ENCODE assay signal across 31 cellular contexts in the genomic region with DNA sequence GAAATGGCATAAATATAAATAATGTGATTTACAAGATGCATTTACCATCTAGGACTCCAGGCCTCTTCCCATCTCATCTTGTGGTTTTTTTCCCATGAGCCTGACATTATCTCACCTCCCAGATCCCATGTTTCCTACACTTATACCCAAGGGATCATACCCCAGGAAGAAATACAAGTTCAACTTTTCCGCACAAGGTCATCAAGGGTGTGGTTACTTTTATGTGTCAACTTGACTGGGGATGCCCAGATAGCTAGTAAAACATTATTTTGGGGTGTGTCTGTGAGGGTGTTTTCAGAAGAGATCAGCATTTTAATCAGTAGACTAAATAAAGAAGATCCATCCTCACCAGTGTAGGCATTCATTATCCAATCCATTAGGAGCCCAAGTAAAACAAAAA.
"Had no signal": no experiment of that assay in that cellular context is flagged by ENCODE, and none has a peak within 500 bp of the region (broad histone marks: within the 10 kb centered on the region; RNA-seq: fewer than 3 reads in every experiment).

No MANE protein-coding gene starts in this region.

- H3K27ac ChIP-seq: neural progenitor cell, ovary, parathyroid adenoma, psoas muscle, right lobe of liver, sigmoid colon, spleen, suprapubic skin, testis, tibial artery, transverse colon, upper lobe of left lung, vagina had no signal

- FAIRE-seq: urothelium cell line had no signal

- ATAC-seq: natural killer cell; psoas muscle; right cardiac atrium; right lobe of liver; stimulated activated memory B cell treated with anti-CD40 and anti-IgM and Interleukin-4, amounts not matched to agents 10 μg/mL and 1 μg/mL and 100 μg/mL, for 72 hours; stimulated activated naive CD8-positive, alpha-beta T cell treated with anti-CD3 and anti-CD28 coated beads, Interleukin-15, amount 100 ng/mL, for 72 hours; stimulated activated naive CD8-positive, alpha-beta T cell treated with anti-CD3 and anti-CD28 coated beads, Interleukin-15, Interleukin-2, amounts not matched to agents 100 U/mL and 50 U/mL, for 24 hours had no signal

- H3K36me3 Mint-ChIP-seq: natural killer cell; neural progenitor cell; stimulated activated memory B cell treated with anti-CD40 and anti-IgM and Interleukin-4, amounts not matched to agents 10 μg/mL and 1 μg/mL and 100 μg/mL, for 72 hours had no signal

- H3K4me3 Mint-ChIP-seq: natural killer cell; nephron; neural progenitor cell; stimulated activated memory B cell treated with anti-CD40 and anti-IgM and Interleukin-4, amounts not matched to agents 10 μg/mL and 1 μg/mL and 100 μg/mL, for 72 hours; stimulated activated naive CD8-positive, alpha-beta T cell treated with anti-CD3 and anti-CD28 coated beads, Interleukin-15, amount 100 ng/mL, for 72 hours had no signal

- DNase-seq: natural killer cell; occipital lobe; ovary; posterior cingulate gyrus; psoas muscle; right cardiac atrium; right lobe of liver; sigmoid colon; spleen; stimulated activated CD4-positive, alpha-beta T cell treated with anti-CD3 and anti-CD28 coated beads, Interleukin-12 subunit alpha, Interleukin-12 subunit beta, amount 100 ng/mL, for 4 hours; stimulated activated CD4-positive, alpha-beta T cell treated with anti-CD3 and anti-CD28 coated beads, Interleukin-1b, Interleukin-23, amount 100 ng/mL, for 48 hours; stimulated activated CD4-positive, alpha-beta T cell treated with anti-CD3 and anti-CD28 coated beads, Interleukin-4, amount 100 ng/mL, for 1 hour; stimulated activated CD4-positive, alpha-beta T cell treated with anti-CD3 and anti-CD28 coated beads, Interleukin-4, amount 100 ng/mL, for 4 hours; stimulated activated CD8-positive, alpha-beta memory T cell treated with anti-CD3 and anti-CD28 coated beads, Interleukin-4, amount 100 ng/mL, for 48 hours; stimulated activated naive CD4-positive, alpha-beta T cell; stimulated activated naive CD8-positive, alpha-beta T cell treated with anti-CD3 and anti-CD28 coated beads, Interleukin-15, amount 100 ng/mL, for 72 hours; stimulated activated naive CD8-positive, alpha-beta T cell treated with anti-CD3 and anti-CD28 coated beads, Interleukin-15, Interleukin-2, amounts not matched to agents 100 U/mL and 50 U/mL, for 24 hours; substantia nigra; testis; tibial artery; transverse colon; upper lobe of left lung had no signal

- H3K27me3 ChIP-seq: neural progenitor cell, ovary, right lobe of liver, sigmoid colon, spleen, suprapubic skin, testis, tibial artery, transverse colon, upper lobe of left lung, vagina had no signal

- H3K27ac Mint-ChIP-seq: natural killer cell; nephron; neural progenitor cell; progenitor cell of endocrine pancreas; stimulated activated memory B cell treated with anti-CD40 and anti-IgM and Interleukin-4, amounts not matched to agents 10 μg/mL and 1 μg/mL and 100 μg/mL, for 72 hours had no signal

- H3K4me1 ChIP-seq: parathyroid adenoma, psoas muscle, right lobe of liver, spleen, suprapubic skin, testis, tibial artery, upper lobe of left lung, vagina had no signal

- H3K9me3 Mint-ChIP-seq: natural killer cell; nephron; neural progenitor cell; stimulated activated memory B cell treated with anti-CD40 and anti-IgM and Interleukin-4, amounts not matched to agents 10 μg/mL and 1 μg/mL and 100 μg/mL, for 72 hours; stimulated activated naive CD8-positive, alpha-beta T cell treated with anti-CD3 and anti-CD28 coated beads, Interleukin-15, amount 100 ng/mL, for 72 hours had no signal

- H3K9me3 ChIP-seq: ovary, psoas muscle, right lobe of liver, sigmoid colon, spleen, suprapubic skin, testis, tibial artery, transverse colon, upper lobe of left lung, vagina had no signal

- H3K4me3 ChIP-seq: neural progenitor cell, ovary, psoas muscle, right lobe of liver, sigmoid colon, smooth muscle cell, spleen, suprapubic skin, testis, tibial artery, transverse colon, upper lobe of left lung, vagina had no signal

- H3K27me3 Mint-ChIP-seq: progenitor cell of endocrine pancreas; stimulated activated memory B cell treated with anti-CD40 and anti-IgM and Interleukin-4, amounts not matched to agents 10 μg/mL and 1 μg/mL and 100 μg/mL, for 72 hours had no signal

- H3K4me1 Mint-ChIP-seq: natural killer cell; nephron; stimulated activated memory B cell treated with anti-CD40 and anti-IgM and Interleukin-4, amounts not matched to agents 10 μg/mL and 1 μg/mL and 100 μg/mL, for 72 hours had no signal

- H3K36me3 ChIP-seq: neural progenitor cell, ovary, right lobe of liver, sigmoid colon, spleen, suprapubic skin, tibial artery, transverse colon, upper lobe of left lung, vagina had no signal
